In genomic region chr15:51623386-51623938, GRCh38 we compare ENCODE assay signal across 8 cellular contexts.
A peak's percentile ranks its signal among the peaks of the same experiment; 100 is the strongest.
DNase-seq lines count a peak whose midpoint lies in the region; ATAC-seq and TF ChIP-seq lines count a peak whose summit lies in the region.

No MANE protein-coding gene starts in this region.

- peak overlapping the region; percentile 85 for H3K9ac ChIP-seq in BLaER1

- no peak for TF ChIP-seq CTCF in HL-60 (IDR thresholded peaks at IDR 0.05; ENCODE audit: insufficient read depth, low read length)
- no peak for TF ChIP-seq CTCF in WERI-Rb-1 (IDR thresholded peaks at IDR 0.05; ENCODE audit: low read depth, low read length)

- 0 out of 2 replicates have a peak, but pooled peaks cover 10% of the 10 kb centered on the region for H4K20me1 ChIP-seq in BLaER1

- H3K4me3 ChIP-seq in BLaER1, result peak overlapping the region; percentile 87
- H3K4me3 ChIP-seq in HL-60 (replicated peaks; ENCODE audit: insufficient read depth, low read length), result peak overlapping the region; percentile 81
- H3K4me3 ChIP-seq in WERI-Rb-1 (ENCODE audit: low read depth, low read length), result peak overlapping the region; percentile 94
- peak overlapping the region; percentile 96; the same call in 1 of the 2 replicates for H3K4me3 ChIP-seq in iPS DF 6.9 (ENCODE audit: low read length)

- no peak overlapping the region for H3K27ac ChIP-seq in BLaER1
- peak overlapping the region; percentile 98 for H3K27ac ChIP-seq in HL-60 (replicated peaks)
- peak overlapping the region; percentile 89 for H3K27ac ChIP-seq in WERI-Rb-1
- H3K27ac ChIP-seq in iPS DF 6.9 (ENCODE audit: low read length), result no peak overlapping the region

- no peak for ATAC-seq in stimulated activated effector memory CD8-positive, alpha-beta T cell treated with anti-CD3 and anti-CD28 coated beads, Interleukin-12 subunit alpha, Interleukin-12 subunit beta, amount 100 ng/mL, for 72 hours
- ATAC-seq in GM21360 (IDR thresholded peaks at IDR 0.05; ENCODE audit: unreplicated experiment), result no peak
- ATAC-seq in GM18511 (IDR thresholded peaks at IDR 0.05; ENCODE audit: unreplicated experiment), result no peak

- H3K9me3 ChIP-seq in BLaER1, result no peaks in the 10 kb centered on the region
- H3K9me3 ChIP-seq in WERI-Rb-1 (ENCODE audit: severe bottlenecking), result no peaks in the 10 kb centered on the region
- no peaks in the 10 kb centered on the region for H3K9me3 ChIP-seq in iPS DF 6.9 (ENCODE audit: control insufficient read depth, insufficient read depth, low read length)

- H3K9me3 Mint-ChIP-seq in stimulated activated effector memory CD8-positive, alpha-beta T cell treated with anti-CD3 and anti-CD28 coated beads, Interleukin-12 subunit alpha, Interleukin-12 subunit beta, amount 100 ng/mL, for 72 hours, result no peaks in the 10 kb centered on the region

- H3K36me3 Mint-ChIP-seq in stimulated activated effector memory CD8-positive, alpha-beta T cell treated with anti-CD3 and anti-CD28 coated beads, Interleukin-12 subunit alpha, Interleukin-12 subunit beta, amount 100 ng/mL, for 72 hours, result peaks cover 14% of the 10 kb centered on the region

- no CpG with 5 or more reads among the region's 8 CpGs for WGBS in iPS DF 6.9 (ENCODE audit: insufficient coverage, insufficient read length)

- no peaks in the 10 kb centered on the region for H3K27me3 ChIP-seq in BLaER1
- no peaks in the 10 kb centered on the region for H3K27me3 ChIP-seq in HL-60 (ENCODE audit: insufficient read depth, poor library complexity, severe bottlenecking)
- no peaks in the 10 kb centered on the region for H3K27me3 ChIP-seq in WERI-Rb-1 (ENCODE audit: insufficient read depth, low read depth, severe bottlenecking)
- H3K27me3 ChIP-seq in iPS DF 6.9 (ENCODE audit: control insufficient read depth, insufficient read depth, low read length), result peaks cover 2% of the 10 kb centered on the region; the same call in 1 of the 2 replicates

- DNase-seq in HL-60 (ENCODE audit: low read depth in 1 of 2, low spot score in 1 of 2) (peak; percentile 65 to 85), WERI-Rb-1 (no peak), iPS DF 6.9 (ENCODE audit: low read depth, low spot score) (no peak), cortex of kidney (lab: John Stamatoyannopoulos, UW) (no peak)
- DNase-seq in stimulated activated effector memory CD8-positive, alpha-beta T cell treated with anti-CD3 and anti-CD28 coated beads, Interleukin-12 subunit alpha, Interleukin-12 subunit beta, amount 100 ng/mL, for 72 hours (ENCODE audit: low spot score in 2 of 2), result no peak

- peak overlapping the region; percentile 79 for H3K4me2 ChIP-seq in BLaER1

- peaks cover 14% of the 10 kb centered on the region for H3K4me1 Mint-ChIP-seq in stimulated activated effector memory CD8-positive, alpha-beta T cell treated with anti-CD3 and anti-CD28 coated beads, Interleukin-12 subunit alpha, Interleukin-12 subunit beta, amount 100 ng/mL, for 72 hours

- no peak overlapping the region for H3K27ac Mint-ChIP-seq in stimulated activated effector memory CD8-positive, alpha-beta T cell treated with anti-CD3 and anti-CD28 coated beads, Interleukin-12 subunit alpha, Interleukin-12 subunit beta, amount 100 ng/mL, for 72 hours

- H3K4me1 ChIP-seq in BLaER1 (peaks cover 39% of the 10 kb centered on the region), iPS DF 6.9 (ENCODE audit: control insufficient read depth, insufficient read depth, low read length) (no peaks in the 10 kb centered on the region)

- H3K4me3 Mint-ChIP-seq in stimulated activated effector memory CD8-positive, alpha-beta T cell treated with anti-CD3 and anti-CD28 coated beads, Interleukin-12 subunit alpha, Interleukin-12 subunit beta, amount 100 ng/mL, for 72 hours, result peak overlapping the region; percentile 82

- H3K36me3 ChIP-seq in BLaER1, result no peaks in the 10 kb centered on the region
- peaks cover 4% of the 10 kb centered on the region for H3K36me3 ChIP-seq in WERI-Rb-1
- H3K36me3 ChIP-seq in iPS DF 6.9 (ENCODE audit: control insufficient read depth, insufficient read depth, low read length), result no peaks in the 10 kb centered on the region

Comparison
In these comparisons a context has a peak if more than half of its experiments do, and no peak if none do; other contexts are left out.
1. H3K27ac ChIP-seq: peak in HL-60 (single experiment) and WERI-Rb-1 (single experiment); none in BLaER1 (single experiment) and iPS DF 6.9 (single experiment).
2. DNase-seq: peak in HL-60 (2 of 2); none in WERI-Rb-1 (single experiment), iPS DF 6.9 (single experiment), stimulated activated effector memory CD8-positive, alpha-beta T cell treated with anti-CD3 and anti-CD28 coated beads, Interleukin-12 subunit alpha, Interleukin-12 subunit beta, amount 100 ng/mL, for 72 hours (0 of 2) and cortex of kidney (single experiment).
3. Peak in every context shown above with its lines, with median percentiles within 50 percentile points of each other: H3K4me3 ChIP-seq.